Comparison of ENCODE assay signal across 8 cellular contexts in the genomic region with DNA sequence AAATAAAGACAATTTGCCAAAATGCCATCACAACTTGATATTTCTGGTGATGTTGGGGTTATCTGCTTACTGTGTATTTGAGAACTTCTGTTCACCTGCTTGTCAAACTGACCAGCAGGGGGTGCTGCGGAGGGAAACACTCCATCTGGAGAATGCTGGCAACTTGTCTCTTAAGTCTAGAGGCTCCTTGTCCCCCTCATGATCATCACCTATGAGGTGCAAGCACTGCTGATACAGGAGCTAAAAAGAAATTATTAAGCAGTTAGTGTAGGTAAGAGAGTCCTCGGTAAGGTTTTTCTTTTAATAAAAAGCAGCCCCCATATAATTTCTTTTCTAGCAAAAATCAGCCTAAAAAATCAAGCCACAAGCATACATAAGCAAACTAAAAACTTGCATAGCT. TPM values are rescaled to one million over a fixed set of nuclear protein-coding genes. Genes with fewer than 3 reads are reported as not detected.
DNase-seq lines count a peak whose midpoint lies in the region; ATAC-seq and TF ChIP-seq lines count a peak whose summit lies in the region.

No MANE protein-coding gene starts in this region.

- ATAC-seq in HG03354 (IDR thresholded peaks at IDR 0.05; ENCODE audit: poor library complexity, severe bottlenecking, unreplicated experiment) (peak; percentile 78), HG03460 (IDR thresholded peaks at IDR 0.05; ENCODE audit: unreplicated experiment) (no peak)

- peak; percentile 27 for DNase-seq in A172 (ENCODE audit: low spot score)
- peak; percentile 7 for DNase-seq in GM13976 (ENCODE audit: low spot score)
- peak; percentile 48 to 73 (median 67) for DNase-seq in T-helper 2 cell
- DNase-seq in anterior cingulate cortex (lab: John Stamatoyannopoulos, UW): peak in 37 of 58 donors; percentile 1 to 77 (median 27)
- peak; percentile 68 for DNase-seq in islet precursor cell
- DNase-seq in stimulated activated CD4-positive, alpha-beta T cell treated with anti-CD3 and anti-CD28 coated beads, Interleukin-1b, Interleukin-23, amount 100 ng/mL, for 4 hours (ENCODE audit: low read depth in 2 of 2): peak; percentile 77

- in situ Hi-C loops in GM13976 (cut with MboI; ENCODE audit: low sequenced_read_pairs, unreplicated experiment): loop anchor here (25.0 kb wide), 1 partner anchor 391 kb away; no protein-coding TSS in a partner anchor

- peak; percentile 51 for TF ChIP-seq CTCF in GM13976 (IDR thresholded peaks at IDR 0.05; ENCODE audit: borderline replicate concordance, control extremely low read depth, extremely low read depth, insufficient read depth, missing control alignments)

RNA-seq across cellular contexts. Expression of gene GLYATL1B, which starts 32.7 kb away (rescaled TPM):
- total RNA-seq in A172 (2014; rRNA removed; shearing (Covaris generic)): not detected in 2 replicates

RNA-seq across cellular contexts. Expression of gene FAM111B, which starts 53.6 kb away (rescaled TPM):
- total RNA-seq in A172 (2014; rRNA removed; shearing (Covaris generic)): 26.7 and 31.4 TPM in 2 replicates

Comparison
In these comparisons a context has a peak if more than half of its experiments do, and no peak if none do; other contexts are left out.
1. DNase-seq: peak in every context shown above with its lines; median percentile 77 in stimulated activated CD4-positive, alpha-beta T cell treated with anti-CD3 and anti-CD28 coated beads, Interleukin-1b, Interleukin-23, amount 100 ng/mL, for 4 hours; 68 in islet precursor cell; 67 in T-helper 2 cell; 27 in A172; 27 in anterior cingulate cortex; 7 in GM13976.